In the genomic region with DNA sequence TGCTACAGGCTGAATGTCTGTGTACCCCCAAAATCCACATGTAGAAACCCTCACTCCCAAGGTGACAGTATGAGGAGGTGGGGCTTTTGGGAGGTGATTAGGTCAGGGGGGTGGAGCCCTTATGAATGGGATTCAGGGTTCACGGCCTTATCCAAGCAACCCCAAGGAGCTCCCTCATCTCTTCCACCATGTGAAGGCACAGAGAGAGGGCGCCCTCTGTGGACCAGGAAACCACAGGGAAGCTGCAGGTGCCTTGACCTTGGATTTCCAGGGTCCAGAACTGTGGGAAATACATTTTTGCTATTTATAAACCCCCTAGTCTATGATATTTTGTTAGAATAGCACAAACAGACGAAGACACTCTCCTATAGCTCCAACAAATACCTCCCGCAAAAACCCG, we compare ENCODE assay signal across 23 cellular contexts. TPM values are rescaled to one million over a fixed set of nuclear protein-coding genes. Genes with fewer than 3 reads are reported as not detected.
A peak's percentile ranks its signal among the peaks of the same experiment; 100 is the strongest.
DNase-seq lines count a peak whose midpoint lies in the region; ATAC-seq and TF ChIP-seq lines count a peak whose summit lies in the region.
"Had no signal": no experiment of that assay in that cellular context is flagged by ENCODE, and none has a peak within 500 bp of the region (broad histone marks: within the 10 kb centered on the region; RNA-seq: fewer than 3 reads in every experiment).

No MANE protein-coding gene starts in this region.

- no peaks in the 10 kb centered on the region for H3K9me3 Mint-ChIP-seq in progenitor cell of endocrine pancreas (ENCODE audit: low read depth)
- peaks cover 3% of the 10 kb centered on the region for H3K9me3 Mint-ChIP-seq in activated T-helper 17 cell treated with anti-CD3 and anti-CD28 coated beads, Interleukin-2, amount 50 U/mL, for 72 hours
- H3K9me3 Mint-ChIP-seq: activated naive CD4-positive, alpha-beta T cell treated with anti-CD3 and anti-CD28 coated beads, Interleukin-2, amount 50 U/mL, for 24 hours had no signal

- TF ChIP-seq CTCF in PC-3 (conservative IDR thresholded peaks at IDR 0.05; ENCODE audit: low read depth, low read length) (peak; percentile 41), foreskin keratinocyte (conservative IDR thresholded peaks at IDR 0.05) (peak; percentile 58), progenitor cell of endocrine pancreas (IDR thresholded peaks at IDR 0.05; ENCODE audit: unreplicated experiment) (peak; percentile 48)

- intact Hi-C loops in PC-3 (cut with micrococcal nuclease), result no loop called here

- peaks cover 94% of the 10 kb centered on the region for H3K27me3 Mint-ChIP-seq in progenitor cell of endocrine pancreas
- H3K27me3 Mint-ChIP-seq in activated T-helper 17 cell treated with anti-CD3 and anti-CD28 coated beads, Interleukin-2, amount 50 U/mL, for 72 hours, result no peaks in the 10 kb centered on the region
- H3K27me3 Mint-ChIP-seq: activated CD4-positive, alpha-beta T cell treated with anti-CD3 and anti-CD28 coated beads, Interleukin-2, amount 10 ng/mL, durations not matched to agents 24 days and 14 days; activated CD8-positive, alpha-beta memory T cell treated with anti-CD3 and anti-CD28 coated beads, Interleukin-2, amount 10 ng/mL, durations not matched to agents 7 days and 5 days; activated naive CD4-positive, alpha-beta T cell treated with anti-CD3 and anti-CD28 coated beads, Interleukin-2, amount 50 U/mL, for 24 hours; stimulated activated naive B cell treated with anti-CD40 and anti-IgM and Interleukin-4, amounts not matched to agents 10 μg/mL and 1 μg/mL and 100 μg/mL, for 72 hours had no signal

- no peaks in the 10 kb centered on the region for H3K4me1 Mint-ChIP-seq in progenitor cell of endocrine pancreas (ENCODE audit: low read depth)
- no peaks in the 10 kb centered on the region for H3K4me1 Mint-ChIP-seq in activated T-helper 17 cell treated with anti-CD3 and anti-CD28 coated beads, Interleukin-2, amount 50 U/mL, for 72 hours
- H3K4me1 Mint-ChIP-seq: activated CD4-positive, alpha-beta T cell treated with anti-CD3 and anti-CD28 coated beads, Interleukin-2, amount 10 ng/mL, durations not matched to agents 24 days and 14 days; activated CD8-positive, alpha-beta memory T cell treated with anti-CD3 and anti-CD28 coated beads, Interleukin-2, amount 10 ng/mL, durations not matched to agents 7 days and 5 days; activated naive CD4-positive, alpha-beta T cell treated with anti-CD3 and anti-CD28 coated beads, Interleukin-2, amount 50 U/mL, for 24 hours; CD8-positive, alpha-beta memory T cell; stimulated activated naive B cell treated with anti-CD40 and anti-IgM and Interleukin-4, amounts not matched to agents 10 μg/mL and 1 μg/mL and 100 μg/mL, for 72 hours had no signal

- H3K27ac Mint-ChIP-seq in progenitor cell of endocrine pancreas, result no peak overlapping the region
- no peak overlapping the region for H3K27ac Mint-ChIP-seq in activated T-helper 17 cell treated with anti-CD3 and anti-CD28 coated beads, Interleukin-2, amount 50 U/mL, for 72 hours
- H3K27ac Mint-ChIP-seq: activated CD4-positive, alpha-beta T cell treated with anti-CD3 and anti-CD28 coated beads, Interleukin-2, amount 10 ng/mL, durations not matched to agents 24 days and 14 days; activated CD8-positive, alpha-beta memory T cell treated with anti-CD3 and anti-CD28 coated beads, Interleukin-2, amount 10 ng/mL, durations not matched to agents 7 days and 5 days; activated naive CD4-positive, alpha-beta T cell treated with anti-CD3 and anti-CD28 coated beads, Interleukin-2, amount 50 U/mL, for 24 hours; CD8-positive, alpha-beta memory T cell; stimulated activated naive B cell treated with anti-CD40 and anti-IgM and Interleukin-4, amounts not matched to agents 10 μg/mL and 1 μg/mL and 100 μg/mL, for 72 hours had no signal

- H3F3A ChIP-seq in PC-3 (ENCODE audit: low read length, unreplicated experiment), result no peaks in the 10 kb centered on the region

- ATAC-seq in PC-3 (no peak), foreskin keratinocyte (peak; percentile 33)
- no peak for ATAC-seq in activated T-helper 17 cell treated with anti-CD3 and anti-CD28 coated beads, Interleukin-2, amount 50 U/mL, for 72 hours (replicated peaks)
- ATAC-seq: activated CD8-positive, alpha-beta memory T cell treated with anti-CD3 and anti-CD28 coated beads, Interleukin-2, amount 10 ng/mL, durations not matched to agents 7 days and 5 days; psoas muscle; stimulated activated naive B cell treated with anti-CD40 and anti-IgM and Interleukin-4, amounts not matched to agents 10 μg/mL and 1 μg/mL and 100 μg/mL, for 72 hours had no signal

- H3K9me2 ChIP-seq in PC-3 (replicated peaks; ENCODE audit: low read length), result no peaks in the 10 kb centered on the region

- CTCF ChIA-PET in PC-3 (lab: Charles Lee), result no interaction called here

- no peaks in the 10 kb centered on the region for H3K36me3 Mint-ChIP-seq in progenitor cell of endocrine pancreas (ENCODE audit: insufficient read depth)
- no peaks in the 10 kb centered on the region for H3K36me3 Mint-ChIP-seq in activated T-helper 17 cell treated with anti-CD3 and anti-CD28 coated beads, Interleukin-2, amount 50 U/mL, for 72 hours (ENCODE audit: low read depth)
- H3K36me3 Mint-ChIP-seq: activated CD8-positive, alpha-beta memory T cell treated with anti-CD3 and anti-CD28 coated beads, Interleukin-2, amount 10 ng/mL, durations not matched to agents 7 days and 5 days; activated naive CD4-positive, alpha-beta T cell treated with anti-CD3 and anti-CD28 coated beads, Interleukin-2, amount 50 U/mL, for 24 hours; CD8-positive, alpha-beta memory T cell; stimulated activated naive B cell treated with anti-CD40 and anti-IgM and Interleukin-4, amounts not matched to agents 10 μg/mL and 1 μg/mL and 100 μg/mL, for 72 hours had no signal

- no peak overlapping the region for H3K9ac ChIP-seq in PC-3 (ENCODE audit: low read length)

- H3K4me1 ChIP-seq in PC-3 (ENCODE audit: insufficient read depth, low read length) (no peaks in the 10 kb centered on the region), foreskin keratinocyte (no peaks in the 10 kb centered on the region)
- H3K4me1 ChIP-seq: psoas muscle had no signal

- H2AFZ ChIP-seq in PC-3 (ENCODE audit: low read length), result no peak overlapping the region

- DNase-seq in H7, result peak; percentile 72
- peak; percentile 33 for DNase-seq in PC-3
- peak in 1 of 2 donors; percentile 15 for DNase-seq in foreskin keratinocyte
- DNase-seq in progenitor cell of endocrine pancreas (ENCODE audit: low spot score, unreplicated experiment), result no peak
- no peak for DNase-seq in stimulated activated CD4-positive, alpha-beta T cell treated with anti-CD3 and anti-CD28 coated beads, Interleukin-2, amount 100 ng/mL, for 48 hours
- no peak for DNase-seq in putamen (ENCODE audit: low spot score)
- DNase-seq: activated CD4-positive, alpha-beta T cell treated with anti-CD3 and anti-CD28 coated beads, Interleukin-2, amount 10 ng/mL, durations not matched to agents 24 days and 14 days; activated CD8-positive, alpha-beta memory T cell treated with anti-CD3 and anti-CD28 coated beads, Interleukin-2, amount 10 ng/mL, durations not matched to agents 7 days and 5 days; aorta; CD8-positive, alpha-beta memory T cell; central memory CD4-positive, alpha-beta T cell; NCI-H146; NCI-H526 treated with DMSO at 0.1 percent for 48 hours; psoas muscle; SHP77; stimulated activated CD4-positive, alpha-beta T cell treated with anti-CD3 and anti-CD28 coated beads, Interleukin-2, amount 100 ng/mL, for 24 hours; stimulated activated naive B cell treated with anti-CD40 and anti-IgM and Interleukin-4, amounts not matched to agents 10 μg/mL and 1 μg/mL and 100 μg/mL, for 72 hours had no signal

- POLR2A ChIA-PET in PC-3 (lab: Charles Lee; ENCODE audit: unreplicated experiment), result no interaction called here

- no peak overlapping the region for H3K4me2 ChIP-seq in PC-3 (ENCODE audit: low read length)

- H3K79me2 ChIP-seq in PC-3 (ENCODE audit: low read length), result no peaks in the 10 kb centered on the region

- no peaks in the 10 kb centered on the region for H3K9me3 ChIP-seq in PC-3 (ENCODE audit: low read length)
- H3K9me3 ChIP-seq: neutrophil, psoas muscle, thoracic aorta had no signal

- H3K27ac ChIP-seq in PC-3 (ENCODE audit: low read length) (no peak overlapping the region), foreskin keratinocyte (no peak overlapping the region)
- H3K27ac ChIP-seq: epithelial cell of prostate, neutrophil, psoas muscle, thoracic aorta had no signal

- no peak overlapping the region for H3K4me3 Mint-ChIP-seq in progenitor cell of endocrine pancreas (ENCODE audit: low read depth)
- H3K4me3 Mint-ChIP-seq in activated T-helper 17 cell treated with anti-CD3 and anti-CD28 coated beads, Interleukin-2, amount 50 U/mL, for 72 hours, result no peak overlapping the region
- H3K4me3 Mint-ChIP-seq: activated CD4-positive, alpha-beta T cell treated with anti-CD3 and anti-CD28 coated beads, Interleukin-2, amount 10 ng/mL, durations not matched to agents 24 days and 14 days; activated CD8-positive, alpha-beta memory T cell treated with anti-CD3 and anti-CD28 coated beads, Interleukin-2, amount 10 ng/mL, durations not matched to agents 7 days and 5 days; activated naive CD4-positive, alpha-beta T cell treated with anti-CD3 and anti-CD28 coated beads, Interleukin-2, amount 50 U/mL, for 24 hours; CD8-positive, alpha-beta memory T cell; stimulated activated naive B cell treated with anti-CD40 and anti-IgM and Interleukin-4, amounts not matched to agents 10 μg/mL and 1 μg/mL and 100 μg/mL, for 72 hours had no signal

- H3K4me3 ChIP-seq in H7 (ENCODE audit: insufficient read depth, low read depth, low read length) (no peak overlapping the region), PC-3 (ENCODE audit: low read length) (no peak overlapping the region)
- H3K4me3 ChIP-seq: psoas muscle, thoracic aorta had no signal

- H4K20me1 ChIP-seq in PC-3 (ENCODE audit: low read length), result no peaks in the 10 kb centered on the region

- H3K36me3 ChIP-seq in H7 (replicated peaks; ENCODE audit: control insufficient read depth, insufficient read depth, low read length), result no peaks in the 10 kb centered on the region
- no peaks in the 10 kb centered on the region for H3K36me3 ChIP-seq in PC-3 (ENCODE audit: low read depth, low read length)
- H3K36me3 ChIP-seq: neutrophil, thoracic aorta had no signal

- no TSS peak for BruUV-seq in PC-3 (replicated peaks; lab: Mats Ljungman, UMichigan)

- H3K27me3 ChIP-seq in H7 (ENCODE audit: control insufficient read depth, insufficient read depth, low read length), result no peaks in the 10 kb centered on the region
- peaks cover 22% of the 10 kb centered on the region for H3K27me3 ChIP-seq in PC-3 (ENCODE audit: low read length)
- H3K27me3 ChIP-seq in foreskin keratinocyte, result no peaks in the 10 kb centered on the region
- H3K27me3 ChIP-seq: neutrophil had no signal

RNA-seq across cellular contexts. Expression of gene IRX2, which starts 53.6 kb away (rescaled TPM):
- 51.4 and 74.9 TPM in 2 replicates for total RNA-seq in H7 (2014; rRNA removed; shearing (Covaris generic))
- total RNA-seq in PC-3 (2014; rRNA removed) (10.4 and 13.2 TPM in 2 replicates), foreskin keratinocyte (18.2 and 19.5 TPM in 2 replicates), progenitor cell of endocrine pancreas (4.2 and 6.0 TPM in 2 replicates)
- polyA plus RNA-seq in foreskin keratinocyte, result 10.9 and 12.7 TPM in 2 replicates
- not detected for total RNA-seq in activated T-helper 17 cell treated with anti-CD3 and anti-CD28 coated beads, Interleukin-2, amount 50 U/mL, for 72 hours
- total RNA-seq: activated CD4-positive, alpha-beta T cell treated with anti-CD3 and anti-CD28 coated beads, Interleukin-2, amount 10 ng/mL, durations not matched to agents 24 days and 14 days; activated CD8-positive, alpha-beta memory T cell treated with anti-CD3 and anti-CD28 coated beads, Interleukin-2, amount 10 ng/mL, durations not matched to agents 7 days and 5 days; CD8-positive, alpha-beta memory T cell; OCI-LY7 had no signal
- polyA plus RNA-seq: CD8-positive, alpha-beta memory T cell had no signal

Comparison
In these comparisons a context has a peak if more than half of its experiments do, and no peak if none do; other contexts are left out.
1. DNase-seq: peak in H7 (single experiment) and PC-3 (single experiment); none in progenitor cell of endocrine pancreas (single experiment), stimulated activated CD4-positive, alpha-beta T cell treated with anti-CD3 and anti-CD28 coated beads, Interleukin-2, amount 100 ng/mL, for 48 hours (0 of 2) and putamen (single experiment).
2. Peak in every context shown above with its lines, with median percentiles within 50 percentile points of each other: CTCF ChIP-seq.